18 cellular contexts compared by ENCODE assay signal in genomic region chr4:1989533-1990347, GRCh38. TPM values are rescaled to one million over a fixed set of nuclear protein-coding genes. Genes with fewer than 3 reads are reported as not detected.
DNase-seq lines count a peak whose midpoint lies in the region; ATAC-seq lines count a peak whose summit lies in the region.
"Had no signal": no experiment of that assay in that cellular context is flagged by ENCODE, and none has a peak within 500 bp of the region (broad histone marks: within the 10 kb centered on the region; RNA-seq: fewer than 3 reads in every experiment).

No MANE protein-coding gene starts in this region.

- H3K36me3 ChIP-seq in H7 (replicated peaks; ENCODE audit: control insufficient read depth, insufficient read depth, low read length): peaks cover 6% of the 10 kb centered on the region

- no peak for ATAC-seq in GM21717 (IDR thresholded peaks at IDR 0.05; ENCODE audit: unreplicated experiment)
- no peak for ATAC-seq in GM21423 (IDR thresholded peaks at IDR 0.05; ENCODE audit: unreplicated experiment)
- ATAC-seq: Right ventricle myocardium inferior had no signal

- intact Hi-C loops in posterior vena cava (cut with DNase I): loop anchor here in 1 of 2 donors (5.0 kb wide), 1 partner anchor 1377 kb away; no protein-coding TSS in a partner anchor

- DNase-seq in activated CD8-positive, alpha-beta memory T cell treated with anti-CD3 and anti-CD28 coated beads, Interleukin-2, amount 50 U/mL, for 48 hours: peak; percentile 44
- no peak for DNase-seq in activated CD8-positive, alpha-beta memory T cell treated with anti-CD3 and anti-CD28 coated beads, Interleukin-2, amount 50 U/mL, for 4 hours
- peak; percentile 29 for DNase-seq in H7
- peak; percentile 81 for DNase-seq in mesenteric fat pad (ENCODE audit: low spot score)
- DNase-seq in posterior vena cava (ENCODE audit: low spot score): peak; percentile 74
- DNase-seq in NCI-H1436 treated with DMSO at 0.1 percent for 48 hours (lab: John Stamatoyannopoulos, UW): no peak
- DNase-seq: AML-193, DND-41, HFFc6, KG1, NCI-H1417, NCI-H187 treated with DMSO at 0.1 percent for 48 hours, NCI-H2227 treated with DMSO at 0.1 percent for 48 hours, NCI-H510A treated with DMSO at 0.1 percent for 48 hours, NCI-H774 had no signal

- no peak overlapping the region for H3K4me3 ChIP-seq in H7 (ENCODE audit: insufficient read depth, low read depth, low read length)

- H3K27me3 ChIP-seq in H7 (ENCODE audit: control insufficient read depth, insufficient read depth, low read length): no peaks in the 10 kb centered on the region

RNA-seq across cellular contexts. Expression of gene NELFA, which starts 19.0 kb away (rescaled TPM):
- total RNA-seq in H7 (2014; rRNA removed; shearing (Covaris generic)): 61.2 and 70.4 TPM in 2 replicates
- total RNA-seq in mesenteric fat pad (15.5 TPM), posterior vena cava (10 to 100 TPM; 16.2 to 17.3 TPM)

Comparison
In these comparisons a context has a peak if more than half of its experiments do, and no peak if none do; other contexts are left out.
1. DNase-seq: peak in activated CD8-positive, alpha-beta memory T cell treated with anti-CD3 and anti-CD28 coated beads, Interleukin-2, amount 50 U/mL, for 48 hours (single experiment), H7 (single experiment), mesenteric fat pad (single experiment) and posterior vena cava (single experiment); none in activated CD8-positive, alpha-beta memory T cell treated with anti-CD3 and anti-CD28 coated beads, Interleukin-2, amount 50 U/mL, for 4 hours (single experiment) and NCI-H1436 treated with DMSO at 0.1 percent for 48 hours (single experiment).